In genomic region chr14:76947078-76947837, GRCh38 we compare ENCODE assay signal across 8 cellular contexts.
DNase-seq lines count a peak whose midpoint lies in the region; ATAC-seq and TF ChIP-seq lines count a peak whose summit lies in the region.

No MANE protein-coding gene starts in this region.

- TF ChIP-seq CTCF in LNCAP (IDR thresholded peaks at IDR 0.05) (peak; percentile 65; the same call in 1 of the 2 replicates), foreskin fibroblast (IDR thresholded peaks at IDR 0.05; ENCODE audit: low read depth, low read length) (peak; percentile 35)

- no peaks in the 10 kb centered on the region for H3K27me3 ChIP-seq in neuronal stem cell (ENCODE audit: control insufficient read depth in 3 of 3, insufficient read depth in 3 of 3, low read depth in 1 of 3, low read length in 3 of 3)

- H3K18ac ChIP-seq in neuronal stem cell (ENCODE audit: low read length) = peak overlapping the region; percentile 93

- H3K4me3 ChIP-seq in foreskin fibroblast (ENCODE audit: low read depth in 1 of 2, low read length in 2 of 2) (no peak overlapping the region), neuronal stem cell (ENCODE audit: low read length in 2 of 2) (peak overlapping the region in 1 of 2 donors; percentile 10)

- ATAC-seq in GM21825 (IDR thresholded peaks at IDR 0.05; ENCODE audit: unreplicated experiment) = peak; percentile 89

- peak overlapping the region; percentile 47 for H3K9ac ChIP-seq in neuronal stem cell (ENCODE audit: low read depth, low read length, poor library complexity)

- peak overlapping the region; percentile 93 for H2BK12ac ChIP-seq in neuronal stem cell (ENCODE audit: low read length)

- peaks cover 18 to 24% of the 10 kb centered on the region in 2 donors for H3K4me1 ChIP-seq in neuronal stem cell (ENCODE audit: control insufficient read depth in 2 of 2, insufficient read depth in 1 of 2, low read depth in 1 of 2, low read length in 2 of 2)

- peak overlapping the region; percentile 80 for H3K4ac ChIP-seq in neuronal stem cell (ENCODE audit: low read length)

- peak; percentile 96 for DNase-seq in DMS53 (lab: John Stamatoyannopoulos, UW)
- peak; percentile 95 for DNase-seq in RPMI8226
- peak; percentile 62 for DNase-seq in activated gamma-delta T cell (lab: John Stamatoyannopoulos, UW)
- peak; percentile 87 to 94 for DNase-seq in foreskin fibroblast
- DNase-seq in neuronal stem cell (ENCODE audit: low spot score) = peak; percentile 83
- DNase-seq in superior temporal gyrus (ENCODE audit: extremely low spot score) = peak; percentile 94

- H2BK15ac ChIP-seq in neuronal stem cell (ENCODE audit: low read length) = peak overlapping the region; percentile 96

- H3K9me3 ChIP-seq in neuronal stem cell (replicated peaks in 1 of 2; ENCODE audit: control insufficient read depth in 2 of 2, insufficient read depth in 1 of 2, low read depth in 1 of 2, low read length in 2 of 2) = no peaks in the 10 kb centered on the region

- peak overlapping the region; percentile 81 for H3K27ac ChIP-seq in neuronal stem cell (replicated peaks; ENCODE audit: low read length)

- peak overlapping the region; percentile 92 for H2BK120ac ChIP-seq in neuronal stem cell (ENCODE audit: low read depth, low read length)

- no peak overlapping the region for H4K8ac ChIP-seq in neuronal stem cell (ENCODE audit: low read depth, low read length)

- no peak overlapping the region for H3K14ac ChIP-seq in neuronal stem cell (ENCODE audit: low read length)

- peak overlapping the region; percentile 5 for H3K23ac ChIP-seq in neuronal stem cell (ENCODE audit: low read depth, low read length, poor library complexity)

- no CpG with 5 or more reads among the region's 28 CpGs for whole genome bisulfite sequencing in neuronal stem cell (ENCODE audit: extremely low coverage in 2 of 2, insufficient read length in 2 of 2, insufficient replicate concordance in 1 of 2), 2 donors

- no peaks in the 10 kb centered on the region for H3K79me1 ChIP-seq in neuronal stem cell (ENCODE audit: low read depth, low read length)

- H4K91ac ChIP-seq in neuronal stem cell (ENCODE audit: low read depth, low read length, poor library complexity) = peak overlapping the region; percentile 66

- peak overlapping the region; percentile 99 for H2AK5ac ChIP-seq in neuronal stem cell (ENCODE audit: low read depth, low read length)

- peak overlapping the region; percentile 3 for H3K4me2 ChIP-seq in neuronal stem cell (ENCODE audit: insufficient read depth, low read length, poor library complexity, severe bottlenecking)

- peak overlapping the region; percentile 98 for H2BK5ac ChIP-seq in neuronal stem cell (ENCODE audit: low read length)

- H2AFZ ChIP-seq in neuronal stem cell (ENCODE audit: low read length) = peak overlapping the region; percentile 68

- H3K36me3 ChIP-seq in neuronal stem cell (replicated peaks in 1 of 2; ENCODE audit: control insufficient read depth in 2 of 2, insufficient read depth in 2 of 2, low read length in 2 of 2) = no peaks in the 10 kb centered on the region
